1 cellular context compared by ENCODE assay signal in the genomic region with DNA sequence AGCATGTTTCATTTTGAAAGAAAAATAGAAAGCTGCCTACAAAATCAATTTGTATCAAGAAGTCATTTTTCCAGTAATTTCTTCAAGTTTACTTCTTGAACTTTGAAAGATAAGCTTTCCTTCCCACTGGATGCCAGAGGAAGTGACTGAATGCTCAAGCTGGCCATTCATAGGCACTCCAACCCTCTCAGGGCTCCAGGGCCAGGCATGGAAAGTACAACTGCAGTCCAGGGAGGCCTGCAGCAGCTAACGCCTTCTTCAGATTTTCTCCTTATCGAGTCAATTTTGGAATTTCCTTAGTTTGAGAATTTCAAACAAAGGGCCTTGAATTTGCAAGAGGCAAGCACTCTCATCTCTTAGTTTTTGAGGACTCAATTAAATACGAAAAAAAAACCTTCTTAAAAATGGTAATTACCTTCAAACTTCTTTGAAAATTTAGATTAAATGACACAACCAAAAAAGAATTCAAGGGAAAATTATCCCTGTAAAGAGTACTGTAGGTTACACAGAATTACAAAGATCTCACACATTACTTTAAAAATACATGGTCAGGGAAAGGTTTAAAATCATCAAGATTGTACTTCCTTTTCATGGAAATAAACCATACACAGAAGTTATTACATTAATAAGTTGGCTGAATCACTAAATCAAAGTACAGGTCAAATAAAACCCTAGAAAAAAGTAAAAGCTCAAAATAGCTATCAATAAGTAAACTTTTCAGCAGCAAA.
TF ChIP-seq lines count a peak whose summit lies in the region.

No MANE protein-coding gene starts in this region.

TF ChIP-seq in A549, 52 proteins besides CTCF, POLR2A, EP300 and RAD21 (continued from another document):
- TF ChIP-seq, protein P1, sequence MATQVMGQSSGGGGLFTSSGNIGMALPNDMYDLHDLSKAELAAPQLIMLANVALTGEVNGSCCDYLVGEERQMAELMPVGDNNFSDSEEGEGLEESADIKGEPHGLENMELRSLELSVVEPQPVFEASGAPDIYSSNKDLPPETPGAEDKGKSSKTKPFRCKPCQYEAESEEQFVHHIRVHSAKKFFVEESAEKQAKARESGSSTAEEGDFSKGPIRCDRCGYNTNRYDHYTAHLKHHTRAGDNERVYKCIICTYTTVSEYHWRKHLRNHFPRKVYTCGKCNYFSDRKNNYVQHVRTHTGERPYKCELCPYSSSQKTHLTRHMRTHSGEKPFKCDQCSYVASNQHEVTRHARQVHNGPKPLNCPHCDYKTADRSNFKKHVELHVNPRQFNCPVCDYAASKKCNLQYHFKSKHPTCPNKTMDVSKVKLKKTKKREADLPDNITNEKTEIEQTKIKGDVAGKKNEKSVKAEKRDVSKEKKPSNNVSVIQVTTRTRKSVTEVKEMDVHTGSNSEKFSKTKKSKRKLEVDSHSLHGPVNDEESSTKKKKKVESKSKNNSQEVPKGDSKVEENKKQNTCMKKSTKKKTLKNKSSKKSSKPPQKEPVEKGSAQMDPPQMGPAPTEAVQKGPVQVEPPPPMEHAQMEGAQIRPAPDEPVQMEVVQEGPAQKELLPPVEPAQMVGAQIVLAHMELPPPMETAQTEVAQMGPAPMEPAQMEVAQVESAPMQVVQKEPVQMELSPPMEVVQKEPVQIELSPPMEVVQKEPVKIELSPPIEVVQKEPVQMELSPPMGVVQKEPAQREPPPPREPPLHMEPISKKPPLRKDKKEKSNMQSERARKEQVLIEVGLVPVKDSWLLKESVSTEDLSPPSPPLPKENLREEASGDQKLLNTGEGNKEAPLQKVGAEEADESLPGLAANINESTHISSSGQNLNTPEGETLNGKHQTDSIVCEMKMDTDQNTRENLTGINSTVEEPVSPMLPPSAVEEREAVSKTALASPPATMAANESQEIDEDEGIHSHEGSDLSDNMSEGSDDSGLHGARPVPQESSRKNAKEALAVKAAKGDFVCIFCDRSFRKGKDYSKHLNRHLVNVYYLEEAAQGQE (IDR thresholded peaks at IDR 0.05), result no peak
- TF ChIP-seq GATA3 (IDR thresholded peaks at IDR 0.05; ENCODE audit: borderline replicate concordance), result no peak
- no peak for TF ChIP-seq KDM1A (IDR thresholded peaks at IDR 0.05; ENCODE audit: low read depth)
- TF ChIP-seq POLR2AphosphoS2 (conservative IDR thresholded peaks at IDR 0.05; ENCODE audit: low read length), result no peak
- TF ChIP-seq HOXB13 (CRISPR knock-in tag; IDR thresholded peaks at IDR 0.05; ENCODE audit: low read depth), result no peak
- no peak for TF ChIP-seq JUNB (IDR thresholded peaks at IDR 0.05)
- no peak for TF ChIP-seq NPAS2 (CRISPR knock-in tag; IDR thresholded peaks at IDR 0.05; ENCODE audit: borderline replicate concordance)
- no peak for TF ChIP-seq CHD2 (IDR thresholded peaks at IDR 0.05; ENCODE audit: low read length, partially characterized antibody)
- no peak for TF ChIP-seq CBX2 (IDR thresholded peaks at IDR 0.05; ENCODE audit: borderline replicate concordance, low read depth)
- no peak for TF ChIP-seq NFE2L2 (conservative IDR thresholded peaks at IDR 0.05; ENCODE audit: low read length)
- no peak for TF ChIP-seq HDAC2 (IDR thresholded peaks at IDR 0.05)
- no peak for TF ChIP-seq CHD4 (IDR thresholded peaks at IDR 0.05; ENCODE audit: borderline replicate concordance)
- no peak for TF ChIP-seq CEBPB (IDR thresholded peaks at IDR 0.05)
- TF ChIP-seq TP53 (CRISPR knock-in tag; IDR thresholded peaks at IDR 0.05), result no peak
- TF ChIP-seq, protein P2, sequence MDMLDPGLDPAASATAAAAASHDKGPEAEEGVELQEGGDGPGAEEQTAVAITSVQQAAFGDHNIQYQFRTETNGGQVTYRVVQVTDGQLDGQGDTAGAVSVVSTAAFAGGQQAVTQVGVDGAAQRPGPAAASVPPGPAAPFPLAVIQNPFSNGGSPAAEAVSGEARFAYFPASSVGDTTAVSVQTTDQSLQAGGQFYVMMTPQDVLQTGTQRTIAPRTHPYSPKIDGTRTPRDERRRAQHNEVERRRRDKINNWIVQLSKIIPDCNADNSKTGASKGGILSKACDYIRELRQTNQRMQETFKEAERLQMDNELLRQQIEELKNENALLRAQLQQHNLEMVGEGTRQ (IDR thresholded peaks at IDR 0.05), result no peak
- no peak for TF ChIP-seq ZNF302 (CRISPR knock-in tag; IDR thresholded peaks at IDR 0.05)
- TF ChIP-seq, protein P3, sequence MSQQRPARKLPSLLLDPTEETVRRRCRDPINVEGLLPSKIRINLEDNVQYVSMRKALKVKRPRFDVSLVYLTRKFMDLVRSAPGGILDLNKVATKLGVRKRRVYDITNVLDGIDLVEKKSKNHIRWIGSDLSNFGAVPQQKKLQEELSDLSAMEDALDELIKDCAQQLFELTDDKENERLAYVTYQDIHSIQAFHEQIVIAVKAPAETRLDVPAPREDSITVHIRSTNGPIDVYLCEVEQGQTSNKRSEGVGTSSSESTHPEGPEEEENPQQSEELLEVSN (IDR thresholded peaks at IDR 0.05; ENCODE audit: borderline replicate concordance, low read depth), result no peak
- TF ChIP-seq EHF (CRISPR knock-in tag; IDR thresholded peaks at IDR 0.05), result no peak
TF ChIP-seq in A549: peak in this region for 0.
